Comparison of ENCODE assay signal across 29 cellular contexts in genomic region chr10:1316806-1317131, GRCh38.
"Had no signal": no experiment of that assay in that cellular context is flagged by ENCODE, and none has a peak within 500 bp of the region (broad histone marks: within the 10 kb centered on the region; RNA-seq: fewer than 3 reads in every experiment).

No MANE protein-coding gene starts in this region.

- FAIRE-seq: bronchial epithelial cell, colon, endometrium, pancreas had no signal

- DNase-seq: activated CD4-positive, alpha-beta T cell treated with anti-CD3 and anti-CD28 coated beads for 1 hour; activated CD4-positive, alpha-beta T cell treated with anti-CD3 and anti-CD28 coated beads, Interleukin-2, amount 10 ng/mL, durations not matched to agents 7 days and 5 days; activated CD8-positive, alpha-beta T cell treated with anti-CD3 and anti-CD28 coated beads for 36 hours; activated naive CD8-positive, alpha-beta T cell treated with anti-CD3 and anti-CD28 coated beads, Interleukin-2, amount 50 U/mL, for 24 hours; activated T-cell treated with anti-CD3 and anti-CD28 coated beads, Interleukin-2, amount 50 U/mL, for 48 hours; dermis blood vessel endothelial cell; effector CD8-positive, alpha-beta T cell; esophagus squamous epithelium; foreskin melanocyte; kidney glomerular epithelial cell; left ventricle myocardium inferior; nephron progenitor cell; pancreas; stimulated activated CD4-positive, alpha-beta T cell treated with anti-CD3 and anti-CD28 coated beads, Interleukin-2, amount 100 ng/mL, for 48 hours; stimulated activated naive CD8-positive, alpha-beta T cell treated with anti-CD3 and anti-CD28 coated beads, Interleukin-15, Interleukin-2, amounts not matched to agents 100 U/mL and 50 U/mL, for 24 hours; T-helper 2 cell had no signal

- H3K4me3 ChIP-seq: esophagus squamous epithelium, left ventricle myocardium inferior, lung, pancreas, prostate gland, right atrium auricular region, thoracic aorta, vagina had no signal

- H3K27ac ChIP-seq: epithelial cell of prostate, esophagus squamous epithelium, left ventricle myocardium inferior, pancreas, prostate gland, right atrium auricular region, vagina had no signal

- H3K4me3 Mint-ChIP-seq: activated CD4-positive, alpha-beta T cell treated with anti-CD3 and anti-CD28 coated beads, Interleukin-2, amount 10 ng/mL, durations not matched to agents 7 days and 5 days; activated CD8-positive, alpha-beta T cell treated with anti-CD3 and anti-CD28 coated beads for 36 hours; activated naive CD4-positive, alpha-beta T cell treated with anti-CD3 and anti-CD28 coated beads, Interleukin-2, amount 50 U/mL, for 24 hours; activated naive CD8-positive, alpha-beta T cell treated with anti-CD3 and anti-CD28 coated beads, Interleukin-2, amount 50 U/mL, for 24 hours; central memory CD8-positive, alpha-beta T cell; nephron progenitor cell; type B pancreatic cell had no signal

- H3K27ac Mint-ChIP-seq: activated CD4-positive, alpha-beta T cell treated with anti-CD3 and anti-CD28 coated beads, Interleukin-2, amount 10 ng/mL, durations not matched to agents 7 days and 5 days; activated CD8-positive, alpha-beta T cell treated with anti-CD3 and anti-CD28 coated beads for 36 hours; activated naive CD4-positive, alpha-beta T cell treated with anti-CD3 and anti-CD28 coated beads, Interleukin-2, amount 50 U/mL, for 24 hours; activated naive CD8-positive, alpha-beta T cell treated with anti-CD3 and anti-CD28 coated beads, Interleukin-2, amount 50 U/mL, for 24 hours; activated T-helper 2 cell treated with anti-CD3 and anti-CD28 coated beads, Interferon-gamma antibody, Interleukin-2, Interleukin-4, amounts not matched to agents 10 μg/mL and 5 μg/mL and 100 μg/mL, durations not matched to agents 14 hours and 24 hours and 36 hours; type B pancreatic cell had no signal

- H3K27me3 ChIP-seq: pancreas, right atrium auricular region, vagina had no signal

- H3K9me3 Mint-ChIP-seq: activated CD4-positive, alpha-beta T cell treated with anti-CD3 and anti-CD28 coated beads, Interleukin-2, amount 10 ng/mL, durations not matched to agents 7 days and 5 days; activated CD8-positive, alpha-beta T cell treated with anti-CD3 and anti-CD28 coated beads for 36 hours; activated naive CD4-positive, alpha-beta T cell treated with anti-CD3 and anti-CD28 coated beads, Interleukin-2, amount 50 U/mL, for 24 hours; activated naive CD8-positive, alpha-beta T cell treated with anti-CD3 and anti-CD28 coated beads, Interleukin-2, amount 50 U/mL, for 24 hours; activated T-helper 2 cell treated with anti-CD3 and anti-CD28 coated beads, Interferon-gamma antibody, Interleukin-2, Interleukin-4, amounts not matched to agents 10 μg/mL and 5 μg/mL and 100 μg/mL, durations not matched to agents 14 hours and 24 hours and 36 hours; central memory CD8-positive, alpha-beta T cell; nephron progenitor cell; type B pancreatic cell had no signal

- H3K4me1 Mint-ChIP-seq: activated CD4-positive, alpha-beta T cell treated with anti-CD3 and anti-CD28 coated beads, Interleukin-2, amount 10 ng/mL, durations not matched to agents 7 days and 5 days; activated naive CD4-positive, alpha-beta T cell treated with anti-CD3 and anti-CD28 coated beads, Interleukin-2, amount 50 U/mL, for 24 hours; activated naive CD8-positive, alpha-beta T cell treated with anti-CD3 and anti-CD28 coated beads, Interleukin-2, amount 50 U/mL, for 24 hours; central memory CD8-positive, alpha-beta T cell had no signal

- ATAC-seq: activated CD8-positive, alpha-beta T cell treated with anti-CD3 and anti-CD28 coated beads for 36 hours; activated naive CD8-positive, alpha-beta T cell treated with anti-CD3 and anti-CD28 coated beads, Interleukin-2, amount 50 U/mL, for 24 hours; stimulated activated naive CD8-positive, alpha-beta T cell treated with anti-CD3 and anti-CD28 coated beads, Interleukin-15, Interleukin-2, amounts not matched to agents 100 U/mL and 50 U/mL, for 24 hours had no signal

- H3K9me3 ChIP-seq: esophagus squamous epithelium, left ventricle myocardium inferior, pancreas, prostate gland, right atrium auricular region, thoracic aorta, vagina had no signal

- H3K36me3 Mint-ChIP-seq: activated naive CD4-positive, alpha-beta T cell treated with anti-CD3 and anti-CD28 coated beads, Interleukin-2, amount 50 U/mL, for 24 hours; type B pancreatic cell had no signal

- H3K36me3 ChIP-seq: esophagus squamous epithelium, left ventricle myocardium inferior, pancreas, prostate gland, right atrium auricular region, thoracic aorta, vagina had no signal

- H3K4me1 ChIP-seq: esophagus squamous epithelium, left ventricle myocardium inferior, pancreas, prostate gland, right atrium auricular region, vagina had no signal
